2 cellular contexts compared by ENCODE assay signal in the genomic region with DNA sequence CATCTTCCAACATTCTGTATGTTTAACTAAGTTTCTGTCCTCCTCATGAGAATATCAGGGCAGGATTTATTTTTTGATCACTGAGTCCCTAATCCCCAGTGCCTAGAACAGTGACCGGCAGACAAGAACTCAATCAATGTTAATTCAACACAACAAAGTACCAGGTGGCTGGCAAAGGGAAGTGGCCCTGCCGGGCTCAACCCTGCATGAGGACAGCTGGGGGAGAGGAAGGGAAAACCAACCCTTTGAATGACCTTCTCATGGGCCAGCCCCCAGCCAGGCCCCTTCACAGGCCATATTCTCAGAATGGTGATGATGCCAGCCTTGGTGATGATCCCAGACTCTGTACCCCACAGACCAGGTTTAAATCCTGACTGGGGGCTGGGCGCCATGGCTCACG.
TF ChIP-seq lines count a peak whose summit lies in the region.

No MANE protein-coding gene starts in this region.

TF ChIP-seq in GM23338, 12 proteins besides CTCF, POLR2A, EP300 and RAD21 (continues in another document):
- TF ChIP-seq, protein P1, sequence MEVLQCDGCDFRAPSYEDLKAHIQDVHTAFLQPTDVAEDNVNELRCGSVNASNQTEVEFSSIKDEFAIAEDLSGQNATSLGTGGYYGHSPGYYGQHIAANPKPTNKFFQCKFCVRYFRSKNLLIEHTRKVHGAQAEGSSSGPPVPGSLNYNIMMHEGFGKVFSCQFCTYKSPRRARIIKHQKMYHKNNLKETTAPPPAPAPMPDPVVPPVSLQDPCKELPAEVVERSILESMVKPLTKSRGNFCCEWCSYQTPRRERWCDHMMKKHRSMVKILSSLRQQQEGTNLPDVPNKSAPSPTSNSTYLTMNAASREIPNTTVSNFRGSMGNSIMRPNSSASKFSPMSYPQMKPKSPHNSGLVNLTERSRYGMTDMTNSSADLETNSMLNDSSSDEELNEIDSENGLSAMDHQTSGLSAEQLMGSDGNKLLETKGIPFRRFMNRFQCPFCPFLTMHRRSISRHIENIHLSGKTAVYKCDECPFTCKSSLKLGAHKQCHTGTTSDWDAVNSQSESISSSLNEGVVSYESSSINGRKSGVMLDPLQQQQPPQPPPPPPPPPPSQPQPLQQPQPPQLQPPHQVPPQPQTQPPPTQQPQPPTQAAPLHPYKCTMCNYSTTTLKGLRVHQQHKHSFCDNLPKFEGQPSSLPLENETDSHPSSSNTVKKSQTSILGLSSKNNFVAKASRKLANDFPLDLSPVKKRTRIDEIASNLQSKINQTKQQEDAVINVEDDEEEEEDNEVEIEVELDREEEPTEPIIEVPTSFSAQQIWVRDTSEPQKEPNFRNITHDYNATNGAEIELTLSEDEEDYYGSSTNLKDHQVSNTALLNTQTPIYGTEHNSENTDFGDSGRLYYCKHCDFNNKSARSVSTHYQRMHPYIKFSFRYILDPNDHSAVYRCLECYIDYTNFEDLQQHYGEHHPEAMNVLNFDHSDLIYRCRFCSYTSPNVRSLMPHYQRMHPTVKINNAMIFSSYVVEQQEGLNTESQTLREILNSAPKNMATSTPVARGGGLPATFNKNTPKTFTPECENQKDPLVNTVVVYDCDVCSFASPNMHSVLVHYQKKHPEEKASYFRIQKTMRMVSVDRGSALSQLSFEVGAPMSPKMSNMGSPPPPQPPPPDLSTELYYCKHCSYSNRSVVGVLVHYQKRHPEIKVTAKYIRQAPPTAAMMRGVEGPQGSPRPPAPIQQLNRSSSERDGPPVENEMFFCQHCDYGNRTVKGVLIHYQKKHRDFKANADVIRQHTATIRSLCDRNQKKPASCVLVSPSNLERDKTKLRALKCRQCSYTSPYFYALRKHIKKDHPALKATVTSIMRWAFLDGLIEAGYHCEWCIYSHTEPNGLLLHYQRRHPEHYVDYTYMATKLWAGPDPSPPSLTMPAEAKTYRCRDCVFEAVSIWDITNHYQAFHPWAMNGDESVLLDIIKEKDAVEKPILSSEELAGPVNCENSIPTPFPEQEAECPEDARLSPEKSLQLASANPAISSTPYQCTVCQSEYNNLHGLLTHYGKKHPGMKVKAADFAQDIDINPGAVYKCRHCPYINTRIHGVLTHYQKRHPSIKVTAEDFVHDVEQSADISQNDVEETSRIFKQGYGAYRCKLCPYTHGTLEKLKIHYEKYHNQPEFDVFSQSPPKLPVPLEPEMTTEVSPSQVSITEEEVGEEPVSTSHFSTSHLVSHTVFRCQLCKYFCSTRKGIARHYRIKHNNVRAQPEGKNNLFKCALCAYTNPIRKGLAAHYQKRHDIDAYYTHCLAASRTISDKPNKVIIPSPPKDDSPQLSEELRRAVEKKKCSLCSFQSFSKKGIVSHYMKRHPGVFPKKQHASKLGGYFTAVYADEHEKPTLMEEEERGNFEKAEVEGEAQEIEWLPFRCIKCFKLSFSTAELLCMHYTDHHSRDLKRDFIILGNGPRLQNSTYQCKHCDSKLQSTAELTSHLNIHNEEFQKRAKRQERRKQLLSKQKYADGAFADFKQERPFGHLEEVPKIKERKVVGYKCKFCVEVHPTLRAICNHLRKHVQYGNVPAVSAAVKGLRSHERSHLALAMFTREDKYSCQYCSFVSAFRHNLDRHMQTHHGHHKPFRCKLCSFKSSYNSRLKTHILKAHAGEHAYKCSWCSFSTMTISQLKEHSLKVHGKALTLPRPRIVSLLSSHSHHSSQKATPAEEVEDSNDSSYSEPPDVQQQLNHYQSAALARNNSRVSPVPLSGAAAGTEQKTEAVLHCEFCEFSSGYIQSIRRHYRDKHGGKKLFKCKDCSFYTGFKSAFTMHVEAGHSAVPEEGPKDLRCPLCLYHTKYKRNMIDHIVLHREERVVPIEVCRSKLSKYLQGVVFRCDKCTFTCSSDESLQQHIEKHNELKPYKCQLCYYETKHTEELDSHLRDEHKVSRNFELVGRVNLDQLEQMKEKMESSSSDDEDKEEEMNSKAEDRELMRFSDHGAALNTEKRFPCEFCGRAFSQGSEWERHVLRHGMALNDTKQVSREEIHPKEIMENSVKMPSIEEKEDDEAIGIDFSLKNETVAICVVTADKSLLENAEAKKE (CRISPR knock-in tag; IDR thresholded peaks at IDR 0.05) = no peak
- TF ChIP-seq, protein P2, sequence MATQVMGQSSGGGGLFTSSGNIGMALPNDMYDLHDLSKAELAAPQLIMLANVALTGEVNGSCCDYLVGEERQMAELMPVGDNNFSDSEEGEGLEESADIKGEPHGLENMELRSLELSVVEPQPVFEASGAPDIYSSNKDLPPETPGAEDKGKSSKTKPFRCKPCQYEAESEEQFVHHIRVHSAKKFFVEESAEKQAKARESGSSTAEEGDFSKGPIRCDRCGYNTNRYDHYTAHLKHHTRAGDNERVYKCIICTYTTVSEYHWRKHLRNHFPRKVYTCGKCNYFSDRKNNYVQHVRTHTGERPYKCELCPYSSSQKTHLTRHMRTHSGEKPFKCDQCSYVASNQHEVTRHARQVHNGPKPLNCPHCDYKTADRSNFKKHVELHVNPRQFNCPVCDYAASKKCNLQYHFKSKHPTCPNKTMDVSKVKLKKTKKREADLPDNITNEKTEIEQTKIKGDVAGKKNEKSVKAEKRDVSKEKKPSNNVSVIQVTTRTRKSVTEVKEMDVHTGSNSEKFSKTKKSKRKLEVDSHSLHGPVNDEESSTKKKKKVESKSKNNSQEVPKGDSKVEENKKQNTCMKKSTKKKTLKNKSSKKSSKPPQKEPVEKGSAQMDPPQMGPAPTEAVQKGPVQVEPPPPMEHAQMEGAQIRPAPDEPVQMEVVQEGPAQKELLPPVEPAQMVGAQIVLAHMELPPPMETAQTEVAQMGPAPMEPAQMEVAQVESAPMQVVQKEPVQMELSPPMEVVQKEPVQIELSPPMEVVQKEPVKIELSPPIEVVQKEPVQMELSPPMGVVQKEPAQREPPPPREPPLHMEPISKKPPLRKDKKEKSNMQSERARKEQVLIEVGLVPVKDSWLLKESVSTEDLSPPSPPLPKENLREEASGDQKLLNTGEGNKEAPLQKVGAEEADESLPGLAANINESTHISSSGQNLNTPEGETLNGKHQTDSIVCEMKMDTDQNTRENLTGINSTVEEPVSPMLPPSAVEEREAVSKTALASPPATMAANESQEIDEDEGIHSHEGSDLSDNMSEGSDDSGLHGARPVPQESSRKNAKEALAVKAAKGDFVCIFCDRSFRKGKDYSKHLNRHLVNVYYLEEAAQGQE (IDR thresholded peaks at IDR 0.05; ENCODE audit: unreplicated experiment) = no peak
- TF ChIP-seq ZNF331 (CRISPR knock-in tag; IDR thresholded peaks at IDR 0.05; ENCODE audit: low read depth) (no peak), STAT1 (IDR thresholded peaks at IDR 0.05; ENCODE audit: unreplicated experiment) (no peak), POLR2AphosphoS5 (IDR thresholded peaks at IDR 0.05; ENCODE audit: low read depth) (no peak), NANOG (IDR thresholded peaks at IDR 0.05; ENCODE audit: borderline replicate concordance) (no peak), JUNB (IDR thresholded peaks at IDR 0.05; ENCODE audit: unreplicated experiment) (no peak), ZNF114 (CRISPR knock-in tag; IDR thresholded peaks at IDR 0.05) (no peak), EZH2 (IDR thresholded peaks at IDR 0.05; ENCODE audit: low read depth, unreplicated experiment) (no peak)
- TF ChIP-seq, protein P3, sequence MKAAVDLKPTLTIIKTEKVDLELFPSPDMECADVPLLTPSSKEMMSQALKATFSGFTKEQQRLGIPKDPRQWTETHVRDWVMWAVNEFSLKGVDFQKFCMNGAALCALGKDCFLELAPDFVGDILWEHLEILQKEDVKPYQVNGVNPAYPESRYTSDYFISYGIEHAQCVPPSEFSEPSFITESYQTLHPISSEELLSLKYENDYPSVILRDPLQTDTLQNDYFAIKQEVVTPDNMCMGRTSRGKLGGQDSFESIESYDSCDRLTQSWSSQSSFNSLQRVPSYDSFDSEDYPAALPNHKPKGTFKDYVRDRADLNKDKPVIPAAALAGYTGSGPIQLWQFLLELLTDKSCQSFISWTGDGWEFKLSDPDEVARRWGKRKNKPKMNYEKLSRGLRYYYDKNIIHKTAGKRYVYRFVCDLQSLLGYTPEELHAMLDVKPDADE (IDR thresholded peaks at IDR 0.05) = no peak

TF ChIP-seq in HEK293T, 16 proteins besides CTCF, POLR2A, EP300 and RAD21 (continued from another document):
- TF ChIP-seq, protein P4, sequence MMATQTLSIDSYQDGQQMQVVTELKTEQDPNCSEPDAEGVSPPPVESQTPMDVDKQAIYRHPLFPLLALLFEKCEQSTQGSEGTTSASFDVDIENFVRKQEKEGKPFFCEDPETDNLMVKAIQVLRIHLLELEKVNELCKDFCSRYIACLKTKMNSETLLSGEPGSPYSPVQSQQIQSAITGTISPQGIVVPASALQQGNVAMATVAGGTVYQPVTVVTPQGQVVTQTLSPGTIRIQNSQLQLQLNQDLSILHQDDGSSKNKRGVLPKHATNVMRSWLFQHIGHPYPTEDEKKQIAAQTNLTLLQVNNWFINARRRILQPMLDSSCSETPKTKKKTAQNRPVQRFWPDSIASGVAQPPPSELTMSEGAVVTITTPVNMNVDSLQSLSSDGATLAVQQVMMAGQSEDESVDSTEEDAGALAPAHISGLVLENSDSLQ (IDR thresholded peaks at IDR 0.05) = no peak
- no peak for TF ChIP-seq LEF1 (IDR thresholded peaks at IDR 0.05; ENCODE audit: borderline replicate concordance)
- TF ChIP-seq BHLHE40 (IDR thresholded peaks at IDR 0.05; ENCODE audit: borderline replicate concordance) = no peak
